In the genomic region with DNA sequence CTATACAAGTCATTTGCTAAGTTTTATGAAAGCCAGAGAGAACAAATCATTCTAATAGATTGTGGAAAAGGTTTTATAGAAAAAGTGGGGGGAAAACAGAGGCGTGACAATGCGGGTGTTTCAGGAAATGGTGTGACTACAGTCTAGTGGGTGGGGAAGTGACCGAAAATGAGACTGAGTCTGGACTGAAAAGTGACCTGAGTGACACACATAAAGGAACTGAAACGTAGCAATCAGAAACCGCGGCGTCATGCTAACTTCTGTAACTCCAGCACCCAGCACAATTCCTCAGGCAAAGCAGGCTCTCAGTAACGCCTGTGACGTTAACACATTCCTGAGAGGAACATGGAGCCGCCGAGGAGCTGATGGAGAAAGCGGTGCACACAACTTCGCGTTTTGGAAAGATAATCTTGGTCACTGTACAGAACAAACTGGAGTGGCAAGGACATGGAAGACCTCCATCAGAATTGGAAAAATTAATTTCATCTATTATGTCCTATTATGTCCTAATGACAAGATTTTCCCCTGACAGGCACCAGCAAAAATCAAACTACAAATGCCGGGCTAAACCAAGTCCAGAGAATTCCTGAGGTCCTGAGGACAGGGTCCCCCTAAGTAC, we compare ENCODE assay signal across 9 cellular contexts. TPM values are rescaled to one million over a fixed set of nuclear protein-coding genes. Genes with fewer than 3 reads are reported as not detected.
DNase-seq lines count a peak whose midpoint lies in the region; ATAC-seq lines count a peak whose summit lies in the region.
"Had no signal": no experiment of that assay in that cellular context is flagged by ENCODE, and none has a peak within 500 bp of the region (broad histone marks: within the 10 kb centered on the region; RNA-seq: fewer than 3 reads in every experiment).

No MANE protein-coding gene starts in this region.

- no peak overlapping the region for H3K27ac ChIP-seq in SJCRH30
- H3K27ac ChIP-seq: BLaER1 had no signal

- DNase-seq in activated naive CD4-positive, alpha-beta T cell treated with Interleukin-2 at 50 U/mL for 16 hours, result peak; percentile 74
- no peak for DNase-seq in activated naive CD4-positive, alpha-beta T cell (lab: John Stamatoyannopoulos, UW)
- peak; percentile 28 for DNase-seq in activated CD8-positive, alpha-beta memory T cell treated with anti-CD3 and anti-CD28 coated beads, Interleukin-2, amount 50 U/mL, for 4 hours
- DNase-seq in medulla oblongata (ENCODE audit: extremely low spot score) (peak; percentile 68), OCI-M2 (lab: John Stamatoyannopoulos, UW; ENCODE audit: unreplicated experiment) (no peak), SJCRH30 (no peak)
- DNase-seq in central memory CD4-positive, alpha-beta T cell, result no peak

- no peaks in the 10 kb centered on the region for H3K36me3 ChIP-seq in SJCRH30
- H3K36me3 ChIP-seq: BLaER1 had no signal

- no peaks in the 10 kb centered on the region for H3K9me3 ChIP-seq in SJCRH30 (replicated peaks)
- H3K9me3 ChIP-seq: BLaER1 had no signal

- H3K4me3 ChIP-seq in SJCRH30, result no peak overlapping the region
- H3K4me3 ChIP-seq: BLaER1 had no signal

- peak; percentile 89 for ATAC-seq in HG03135 (IDR thresholded peaks at IDR 0.05; ENCODE audit: unreplicated experiment)

- H3K4me1 ChIP-seq in SJCRH30, result no peaks in the 10 kb centered on the region
- H3K4me1 ChIP-seq: BLaER1 had no signal

- no peaks in the 10 kb centered on the region for H3K27me3 ChIP-seq in SJCRH30
- H3K27me3 ChIP-seq: BLaER1 had no signal

RNA-seq across cellular contexts. Expression of a gene that starts 1.4 kb away (rescaled TPM):
- 0.10 TPM in 1 of 2 replicates, not detected in the other for total RNA-seq in SJCRH30 (2014; rRNA removed; shearing (Covaris generic))

Comparison
In these comparisons a context has a peak if more than half of its experiments do, and no peak if none do; other contexts are left out.
1. DNase-seq: peak in activated naive CD4-positive, alpha-beta T cell treated with Interleukin-2 at 50 U/mL for 16 hours (single experiment), activated CD8-positive, alpha-beta memory T cell treated with anti-CD3 and anti-CD28 coated beads, Interleukin-2, amount 50 U/mL, for 4 hours (single experiment) and medulla oblongata (single experiment); none in activated naive CD4-positive, alpha-beta T cell (0 of 4), OCI-M2 (single experiment), SJCRH30 (0 of 2) and central memory CD4-positive, alpha-beta T cell (single experiment).